8 cellular contexts compared by ENCODE assay signal in genomic region chr6:170280689-170281045, GRCh38. TPM values are rescaled to one million over a fixed set of nuclear protein-coding genes. Genes with fewer than 3 reads are reported as not detected.
A peak's percentile ranks its signal among the peaks of the same experiment; 100 is the strongest.
DNase-seq lines count a peak whose midpoint lies in the region; ATAC-seq and TF ChIP-seq lines count a peak whose summit lies in the region.

No MANE protein-coding gene starts in this region.

- H3K4me2 ChIP-seq in SK-N-SH = no peak overlapping the region; the same call in 1 of the 2 replicates

- H3K27me3 ChIP-seq in SK-N-SH (ENCODE audit: insufficient read depth) (no peaks in the 10 kb centered on the region; the same call in 1 of the 2 replicates), kidney epithelial cell (ENCODE audit: control insufficient read depth, insufficient read depth, low read length) (peaks cover 5% of the 10 kb centered on the region), uterus (no peaks in the 10 kb centered on the region)

- ATAC-seq in left ventricle myocardium superior = no peak
- ATAC-seq in GM21381 (IDR thresholded peaks at IDR 0.05; ENCODE audit: unreplicated experiment) = no peak
- ATAC-seq in GM18520 (IDR thresholded peaks at IDR 0.05; ENCODE audit: unreplicated experiment) = no peak

- DNase-seq in cardiac septum (ENCODE audit: low spot score) = peak; percentile 44
- no peak for DNase-seq in left ventricle myocardium superior
- DNase-seq in SK-N-SH = no peak
- no peak for DNase-seq in kidney epithelial cell (ENCODE audit: low read depth)
- no peak for DNase-seq in uterus
- DNase-seq in NK-92 (lab: John Stamatoyannopoulos, UW; ENCODE audit: unreplicated experiment) = no peak

- H3K9me3 ChIP-seq in SK-N-SH (no peaks in the 10 kb centered on the region), uterus (no peaks in the 10 kb centered on the region)

- intact Hi-C loops in cardiac septum (cut with DNase I) (no loop called here), left ventricle myocardium superior (cut with micrococcal nuclease) (no loop called here), uterus (cut with DNase I; ENCODE audit: low total_unique reads) (no loop called here)

- TF ChIP-seq CTCF in SK-N-SH (IDR thresholded peaks at IDR 0.05) (no peak), kidney epithelial cell (IDR thresholded peaks at IDR 0.05; ENCODE audit: insufficient read depth, low read length, poor library complexity, severe bottlenecking) (no peak), uterus (IDR thresholded peaks at IDR 0.05) (no peak)

- WGBS in SK-N-SH (ENCODE audit: low lambda C conversion rate) = 31% methylated on average over 21 of the region's 23 CpGs

- TF ChIP-seq EP300 in SK-N-SH (IDR thresholded peaks at IDR 0.05; ENCODE audit: borderline replicate concordance in 1 of 2, low read depth in 1 of 2, low read length in 1 of 2) = no peak

- TF ChIP-seq POLR2A in uterus (IDR thresholded peaks at IDR 0.05) = no peak

- H3F3A ChIP-seq in SK-N-SH (replicated peaks; ENCODE audit: insufficient read depth) = no peaks in the 10 kb centered on the region

- no peak overlapping the region for H3K9ac ChIP-seq in SK-N-SH

- H3K36me3 ChIP-seq in SK-N-SH (replicated peaks in 1 of 2; ENCODE audit: control insufficient read depth in 1 of 2, insufficient read depth in 2 of 2, low read length in 1 of 2) (no peaks in the 10 kb centered on the region), kidney epithelial cell (ENCODE audit: control insufficient read depth, insufficient read depth, low read length) (no peaks in the 10 kb centered on the region), uterus (no peaks in the 10 kb centered on the region)

- peak overlapping the region; percentile 2 to 34; a peak in 2 of 4 replicates for H3K4me3 ChIP-seq in SK-N-SH (ENCODE audit: low read depth in 2 of 2, low read length in 1 of 2)
- H3K4me3 ChIP-seq in kidney epithelial cell (ENCODE audit: low read depth, low read length) = peak overlapping the region; percentile 23
- peak overlapping the region; percentile 18 to 22 for H3K4me3 ChIP-seq in uterus

- H2AFZ ChIP-seq in SK-N-SH (ENCODE audit: low read depth) = no peak overlapping the region; the same call in 1 of the 2 replicates

- no peak for TF ChIP-seq RAD21 in SK-N-SH (IDR thresholded peaks at IDR 0.05; ENCODE audit: low read length)

- POLR2A ChIA-PET in SK-N-SH (lab: Yijun Ruan, JAX) = no interaction called here

- CTCF ChIA-PET in SK-N-SH (lab: Yijun Ruan, JAX) = interaction anchor here (1.8 kb wide), 1 partner anchor 14 kb away, joined by 4 read pairs; no protein-coding TSS in a partner anchor

- H3K79me2 ChIP-seq in SK-N-SH (ENCODE audit: insufficient read depth) = no peaks in the 10 kb centered on the region

- H3K4me1 ChIP-seq in SK-N-SH (ENCODE audit: control insufficient read depth in 1 of 2, insufficient read depth in 2 of 2, low read depth in 1 of 2, low read length in 1 of 2) (peaks cover 0 to 6% of the 10 kb centered on the region in 2 experiments; a peak in 1 of 4 replicates), uterus (peaks cover 4 to 6% of the 10 kb centered on the region in 2 donors)

- H4K20me1 ChIP-seq in SK-N-SH (ENCODE audit: insufficient read depth) = no peaks in the 10 kb centered on the region

- no peak overlapping the region for H3K27ac ChIP-seq in SK-N-SH (ENCODE audit: low read depth in 2 of 2, low read length in 1 of 2)
- no peak overlapping the region for H3K27ac ChIP-seq in uterus

- no peaks in the 10 kb centered on the region for H3K9me2 ChIP-seq in SK-N-SH

TF ChIP-seq in SK-N-SH, 30 proteins besides CTCF, POLR2A, EP300 and RAD21:
- no peak for TF ChIP-seq TAF1 (IDR thresholded peaks at IDR 0.05; ENCODE audit: borderline replicate concordance, low read depth, low read length)
- TF ChIP-seq GATA2 (CRISPR knock-in tag; IDR thresholded peaks at IDR 0.05) = no peak
- no peak for TF ChIP-seq USF2 (IDR thresholded peaks at IDR 0.05; ENCODE audit: borderline replicate concordance, low read depth, low read length)
- TF ChIP-seq EZH2phosphoT487 (IDR thresholded peaks at IDR 0.05; ENCODE audit: borderline replicate concordance, low read depth) = no peak
- TF ChIP-seq TCF12 (IDR thresholded peaks at IDR 0.05) = no peak
- no peak for TF ChIP-seq USF1 (IDR thresholded peaks at IDR 0.05; ENCODE audit: borderline replicate concordance, low read depth)

RNA-seq across cellular contexts. Expression of gene DLL1, which starts 10.2 kb away (rescaled TPM):
- total RNA-seq in cardiac septum (6.4 TPM), left ventricle myocardium superior (15.3 TPM), kidney epithelial cell (3.8 and 4.2 TPM in 2 replicates), uterus (10 to 100 TPM in 3 of 4 donors, 1 to 10 TPM in 1; 8.7 to 24.3 (median 19.2) TPM)
- polyA plus RNA-seq in SK-N-SH (2012; rRNA removed) = 0.08 and 0.25 TPM in 2 replicates
- 0.18 and 0.24 TPM in 2 replicates for polyA plus RNA-seq in SK-N-SH (2012; cell fraction: cytosol; rRNA removed)
- polyA plus RNA-seq in SK-N-SH (2012; cell fraction: nucleus; rRNA removed) = 0.79 and 0.96 TPM in 2 replicates

RNA-seq across cellular contexts. Expression of gene FAM120B, which starts 25.9 kb away (rescaled TPM):
- total RNA-seq in cardiac septum (27.4 TPM), left ventricle myocardium superior (20.5 TPM), kidney epithelial cell (12.4 and 15.8 TPM in 2 replicates), uterus (10 to 100 TPM; 12.1 to 50.9 (median 35.2) TPM)
- polyA plus RNA-seq in SK-N-SH (2012; rRNA removed) = 7.7 and 9.6 TPM in 2 replicates
- 9.0 and 9.2 TPM in 2 replicates for polyA plus RNA-seq in SK-N-SH (2012; cell fraction: cytosol; rRNA removed)
- 20.5 and 22.1 TPM in 2 replicates for polyA plus RNA-seq in SK-N-SH (2012; cell fraction: nucleus; rRNA removed)
